1 cellular context compared by ENCODE assay signal in genomic region chr13:80341771-80342271, GRCh38.
A peak's percentile ranks its signal among the peaks of the same experiment; 100 is the strongest.
TF ChIP-seq lines count a peak whose summit lies in the region.

No MANE protein-coding gene starts in this region.

TF ChIP-seq in H1, 55 proteins besides CTCF, POLR2A, EP300 and RAD21 (continued from another document):
- TF ChIP-seq CHD7 (IDR thresholded peaks at IDR 0.05; ENCODE audit: insufficient replicate concordance, low read length), result no peak
- peak; percentile 40; the same call in 1 of the 2 replicates for TF ChIP-seq POLR2AphosphoS5 (IDR thresholded peaks at IDR 0.05; ENCODE audit: low read depth, low read length)
